Comparison of ENCODE assay signal across 28 cellular contexts in genomic region chr9:21598749-21599148, GRCh38.
"Had no signal": no experiment of that assay in that cellular context is flagged by ENCODE, and none has a peak within 500 bp of the region (broad histone marks: within the 10 kb centered on the region; RNA-seq: fewer than 3 reads in every experiment).

No MANE protein-coding gene starts in this region.

- DNase-seq: colonic mucosa; cortex of kidney; dermis blood vessel endothelial cell; dorsolateral prefrontal cortex; effector CD4-positive, alpha-beta T cell; effector CD8-positive, alpha-beta T cell; effector memory CD4-positive, alpha-beta T cell; effector memory CD8-positive, alpha-beta T cell; endodermal cell; erythroblast; esophagus squamous epithelium; foreskin fibroblast; foreskin keratinocyte; foreskin melanocyte; gastrocnemius medialis; glutamatergic neuron; head of caudate nucleus; heart left ventricle; heart right ventricle had no signal

- H3K36me3 ChIP-seq: colonic mucosa, esophagus muscularis mucosa, esophagus squamous epithelium, gastrocnemius medialis, gastroesophageal sphincter, heart left ventricle, heart right ventricle had no signal

- H3K27ac ChIP-seq: colonic mucosa, coronary artery, dorsolateral prefrontal cortex, epithelial cell of prostate, esophagus muscularis mucosa, esophagus squamous epithelium, foreskin keratinocyte, gastrocnemius medialis, gastroesophageal sphincter, heart left ventricle, heart right ventricle had no signal

- H3K27me3 ChIP-seq: colonic mucosa, esophagus muscularis mucosa, foreskin keratinocyte, gastrocnemius medialis had no signal

- ATAC-seq: effector memory CD8-positive, alpha-beta T cell; esophagus mucosa; foreskin keratinocyte; gastrocnemius medialis; gastroesophageal sphincter; heart left ventricle; heart right ventricle had no signal

- H3K4me3 ChIP-seq: colonic mucosa, coronary artery, dorsolateral prefrontal cortex, esophagus muscularis mucosa, esophagus squamous epithelium, gastrocnemius medialis, gastroesophageal sphincter, heart left ventricle, heart right ventricle had no signal

- H3K4me1 ChIP-seq: colonic mucosa, esophagus muscularis mucosa, esophagus squamous epithelium, foreskin keratinocyte, gastrocnemius medialis, gastroesophageal sphincter, heart left ventricle, heart right ventricle had no signal

- H3K9me3 ChIP-seq: colonic mucosa, esophagus muscularis mucosa, esophagus squamous epithelium, gastrocnemius medialis, gastroesophageal sphincter, heart left ventricle, heart right ventricle had no signal

- FAIRE-seq: colon, endometrium, endothelial cell of umbilical vein, frontal cortex had no signal
